In genomic region chr17:30244853-30245385, GRCh38 we compare ENCODE assay signal across 20 cellular contexts. TPM values are rescaled to one million over a fixed set of nuclear protein-coding genes. Genes with fewer than 3 reads are reported as not detected.
DNase-seq lines count a peak whose midpoint lies in the region; ATAC-seq and TF ChIP-seq lines count a peak whose summit lies in the region.
"Had no signal": no experiment of that assay in that cellular context is flagged by ENCODE, and none has a peak within 500 bp of the region (broad histone marks: within the 10 kb centered on the region; RNA-seq: fewer than 3 reads in every experiment).

No MANE protein-coding gene starts in this region.

- H3K36me3 Mint-ChIP-seq in T-cell, result peaks cover 41% of the 10 kb centered on the region

- no peaks in the 10 kb centered on the region for H3K4me1 Mint-ChIP-seq in T-cell

- ATAC-seq in T-cell (replicated peaks in 1 of 4) (no peak), GM19463 (IDR thresholded peaks at IDR 0.05; ENCODE audit: unreplicated experiment) (no peak), GM19328 (IDR thresholded peaks at IDR 0.05; ENCODE audit: unreplicated experiment) (no peak)
- ATAC-seq: right cardiac atrium had no signal

- no peak overlapping the region for H3K4me3 Mint-ChIP-seq in T-cell

- H3K27me3 Mint-ChIP-seq in T-cell, result peaks cover 2 to 5% of the 10 kb centered on the region in 2 donors

- no peak overlapping the region for H3K27ac Mint-ChIP-seq in T-cell
- H3K27ac Mint-ChIP-seq: activated T-helper 2 cell treated with anti-CD3 and anti-CD28 coated beads, Interferon-gamma antibody, Interleukin-2, Interleukin-4, amounts not matched to agents 10 μg/mL and 5 μg/mL and 100 μg/mL, durations not matched to agents 14 hours and 24 hours and 36 hours had no signal

- TF ChIP-seq CTCF in BJ (IDR thresholded peaks at IDR 0.05; ENCODE audit: insufficient read depth, low read depth, low read length) (no peak), choroid plexus epithelial cell (conservative IDR thresholded peaks at IDR 0.05; ENCODE audit: low read depth, low read length) (no peak)

- H3K4me3 ChIP-seq in BJ (ENCODE audit: low read depth, low read length), result no peak overlapping the region
- no peak overlapping the region for H3K4me3 ChIP-seq in choroid plexus epithelial cell (ENCODE audit: low read depth, low read length)
- H3K4me3 ChIP-seq: hepatocyte had no signal

- H3K36me3 ChIP-seq in BJ (ENCODE audit: control insufficient read depth, insufficient read depth, low read length), result peaks cover 6% of the 10 kb centered on the region

- DNase-seq in BJ (ENCODE audit: low read depth) (peak; percentile 53), HS-5 (ENCODE audit: low read depth) (peak; percentile 61), choroid plexus epithelial cell (ENCODE audit: low read depth) (peak; percentile 37), myocyte (ENCODE audit: low read depth) (peak; percentile 42), T-cell (no peak), GM19238 (ENCODE audit: insufficient read length, low spot score) (no peak)
- DNase-seq: activated CD4-positive, CD25-positive, alpha-beta regulatory T cell; amniotic stem cell; DMS 273 treated with DMSO at 0.1 percent for 48 hours; NCI-H1417 treated with DMSO at 0.1 percent for 48 hours; NCI-H2227 treated with DMSO at 0.1 percent for 48 hours; NK-92 treated with Interleukin-12 subunit alpha and Interleukin-12 subunit beta, amount 100 ng/mL, for 24 hours; right cardiac atrium; stimulated activated CD4-positive, alpha-beta T cell treated with anti-CD3 and anti-CD28 coated beads, Interleukin-2, amount 100 ng/mL, for 24 hours had no signal

- POLR2A ChIA-PET in BJ (lab: Charles Lee) (no interaction called here), T-cell (lab: Charles Lee) (interaction anchor here in 1 of 2 donors (0.6 kb wide), 1 partner anchor 51 kb away, joined by 8 read pairs; no protein-coding TSS in a partner anchor)

- H3K9me3 Mint-ChIP-seq in T-cell, result no peaks in the 10 kb centered on the region
- H3K9me3 Mint-ChIP-seq: activated T-helper 2 cell treated with anti-CD3 and anti-CD28 coated beads, Interferon-gamma antibody, Interleukin-2, Interleukin-4, amounts not matched to agents 10 μg/mL and 5 μg/mL and 100 μg/mL, durations not matched to agents 14 hours and 24 hours and 36 hours had no signal

- H3K27me3 ChIP-seq in BJ (ENCODE audit: control insufficient read depth, insufficient read depth, low read length), result no peaks in the 10 kb centered on the region
- H3K27me3 ChIP-seq: hepatocyte had no signal

- CTCF ChIA-PET in BJ (lab: Yijun Ruan, JAX), result interaction anchor here (1.0 to 1.5 kb wide), 2 partner anchors 9 kb away, joined by 3 to 4 read pairs; no protein-coding TSS in a partner anchor
- CTCF ChIA-PET in T-cell (lab: Charles Lee), result interaction anchor here (0.6 to 1.1 kb wide), 2 partner anchors 140 to 1022 kb away, joined by 4 read pairs; no protein-coding TSS in a partner anchor

RNA-seq across cellular contexts. Expression of gene SLC6A4, which starts 9.4 kb away (rescaled TPM):
- not detected in 2 replicates for polyA plus RNA-seq in BJ (2011; rRNA removed)
- polyA minus RNA-seq in BJ (2011; rRNA and poly(A)+ RNA removed), result 0.05 TPM in 1 of 2 replicates, not detected in the other
- 0.03 TPM in 1 of 2 replicates, not detected in the other for total RNA-seq in myocyte
- 0.03 TPM for polyA plus RNA-seq in myocyte (2012)
- total RNA-seq in T-cell, result under 1 TPM in 2 of 5 donors, not detected in 3; 0.18 to 0.32 TPM
- total RNA-seq: activated T-helper 2 cell treated with anti-CD3 and anti-CD28 coated beads, Interferon-gamma antibody, Interleukin-2, Interleukin-4, amounts not matched to agents 10 μg/mL and 5 μg/mL and 100 μg/mL, durations not matched to agents 14 hours and 24 hours and 36 hours; chondrocyte; T-helper 1 cell treated with Interleukin-12 subunit alpha and Interleukin-12 subunit beta and Interleukin-4 antibody, amounts not matched to agents 30 ng/mL and 1 ng/mL, for 36 hours had no signal

RNA-seq across cellular contexts. Expression of gene BLMH, which starts 46.8 kb away (rescaled TPM):
- polyA plus RNA-seq in BJ (2011; rRNA removed), result 10.7 and 13.9 TPM in 2 replicates
- polyA minus RNA-seq in BJ (2011; rRNA and poly(A)+ RNA removed), result 8.2 and 12.8 TPM in 2 replicates
- 19.8 and 24.1 TPM in 2 replicates for total RNA-seq in myocyte
- 22.8 TPM for polyA plus RNA-seq in myocyte (2012)
- 10 to 100 TPM; 38.8 to 60.2 (median 47.4) TPM for total RNA-seq in T-cell

Comparison
In these comparisons a context has a peak if more than half of its experiments do, and no peak if none do; other contexts are left out.
1. DNase-seq: peak in BJ (single experiment), HS-5 (single experiment), choroid plexus epithelial cell (single experiment) and myocyte (single experiment); none in T-cell (0 of 34) and GM19238 (single experiment).